10 cellular contexts compared by ENCODE assay signal in genomic region chr3:131796558-131796957, GRCh38.
DNase-seq lines count a peak whose midpoint lies in the region; ATAC-seq and TF ChIP-seq lines count a peak whose summit lies in the region.
"Had no signal": no experiment of that assay in that cellular context is flagged by ENCODE, and none has a peak within 500 bp of the region (broad histone marks: within the 10 kb centered on the region; RNA-seq: fewer than 3 reads in every experiment).

No MANE protein-coding gene starts in this region.

- peak; percentile 29 for DNase-seq in inferior parietal cortex (ENCODE audit: extremely low spot score)
- DNase-seq in activated T-cell treated with anti-CD3 and anti-CD28 coated beads for 4 hours = no peak
- DNase-seq in substantia nigra (lab: John Stamatoyannopoulos, UW) = no peak
- no peak for DNase-seq in NCI-H128 (lab: John Stamatoyannopoulos, UW; ENCODE audit: unreplicated experiment)
- DNase-seq: activated CD4-positive, alpha-beta T cell treated with anti-CD3 and anti-CD28 coated beads for 1 hour had no signal

- H3K27ac ChIP-seq in KMS-11 (peak overlapping the region; percentile 2; the same call in 1 of the 2 replicates), substantia nigra (ENCODE audit: low read depth, low read length, poor library complexity, severe bottlenecking) (no peak overlapping the region)
- H3K27ac ChIP-seq: HL-60 had no signal

- no peak overlapping the region for H3K9ac ChIP-seq in KMS-11

- no peak overlapping the region for H3K4me3 ChIP-seq in KMS-11 (IDR thresholded peaks at IDR 0.05; ENCODE audit: insufficient read depth, low read depth, low read length)

- peak overlapping the region; percentile 59 for H3K4me2 ChIP-seq in KMS-11

- H3K27me3 ChIP-seq in KMS-11 (ENCODE audit: insufficient read depth, low read depth) = no peaks in the 10 kb centered on the region

- ATAC-seq in GM18517 (IDR thresholded peaks at IDR 0.05; ENCODE audit: unreplicated experiment) (peak; percentile 62), GM21825 (IDR thresholded peaks at IDR 0.05; ENCODE audit: unreplicated experiment) (peak; percentile 58), esophagus mucosa (no peak)

- no peaks in the 10 kb centered on the region for H3K36me3 ChIP-seq in KMS-11 (ENCODE audit: insufficient read depth)

- H2AFZ ChIP-seq in KMS-11 (ENCODE audit: low read depth) = no peak overlapping the region

- no peaks in the 10 kb centered on the region for H3K79me2 ChIP-seq in KMS-11 (ENCODE audit: insufficient read depth, low read depth)

- peaks cover 37% of the 10 kb centered on the region for H3K4me1 ChIP-seq in KMS-11 (ENCODE audit: low read depth, poor library complexity, severe bottlenecking)

- no peak for TF ChIP-seq CTCF in KMS-11 (conservative IDR thresholded peaks at IDR 0.05; ENCODE audit: low read depth, low read length)

- H4K20me1 ChIP-seq in KMS-11 (ENCODE audit: insufficient read depth) = no peaks in the 10 kb centered on the region
